In genomic region chr2:3654464-3655225, GRCh38 we compare ENCODE assay signal across 23 cellular contexts. TPM values are rescaled to one million over a fixed set of nuclear protein-coding genes. Genes with fewer than 3 reads are reported as not detected.
"Had no signal": no experiment of that assay in that cellular context is flagged by ENCODE, and none has a peak within 500 bp of the region (broad histone marks: within the 10 kb centered on the region; RNA-seq: fewer than 3 reads in every experiment).

No MANE protein-coding gene starts in this region.

- H3K9me3 ChIP-seq: adrenal gland had no signal

- H3K36me3 ChIP-seq: adrenal gland had no signal

- ATAC-seq: activated CD8-positive, alpha-beta T cell treated with anti-CD3 and anti-CD28 coated beads, Interleukin-2, amount 10 ng/mL, durations not matched to agents 7 days and 5 days; T-helper 17 cell; WTC11 had no signal

- DNase-seq: activated CD4-positive, alpha-beta T cell treated with anti-CD3 and anti-CD28 coated beads for 48 hours; activated CD4-positive, alpha-beta T cell treated with anti-CD3 and anti-CD28 coated beads, Interleukin-2, amount 50 U/mL, for 4 hours; activated CD4-positive, CD25-positive, alpha-beta regulatory T cell treated with anti-CD3 and anti-CD28 coated beads, Interleukin-2, amount 50 U/mL, for 72 hours; activated CD8-positive, alpha-beta memory T cell treated with anti-CD3 and anti-CD28 coated beads, Interleukin-2, amount 50 U/mL, for 48 hours; activated CD8-positive, alpha-beta T cell treated with anti-CD3 and anti-CD28 coated beads, Interleukin-2, amount 10 ng/mL, durations not matched to agents 7 days and 5 days; activated naive CD4-positive, alpha-beta T cell treated with anti-CD3 and anti-CD28 coated beads, Interleukin-2, amount 50 U/mL, for 16 hours; activated naive CD8-positive, alpha-beta T cell treated with anti-CD3 and anti-CD28 coated beads, Interleukin-2, amount 10 ng/mL, durations not matched to agents 7 days and 5 days; activated T-cell treated with anti-CD3 and anti-CD28 coated beads, Interleukin-2, amount 50 U/mL, for 1 hour; adrenal gland; anterior cingulate cortex; NCI-H1048; NCI-H146; NCI-H187 treated with DMSO at 0.1 percent for 48 hours; NCI-H2081 treated with DMSO at 0.1 percent for 48 hours; NCI-H446; SIG-M5; T-helper 17 cell; T-helper 9 cell had no signal

- H3K27me3 ChIP-seq: adrenal gland had no signal

- H3K4me3 ChIP-seq: adrenal gland had no signal

- H3K27ac ChIP-seq: adrenal gland had no signal

RNA-seq across cellular contexts. Expression of gene ALLC, which starts 3.4 kb away (rescaled TPM):
- total RNA-seq: activated CD8-positive, alpha-beta T cell treated with anti-CD3 and anti-CD28 coated beads, Interleukin-2, amount 10 ng/mL, durations not matched to agents 7 days and 5 days; activated naive CD8-positive, alpha-beta T cell treated with anti-CD3 and anti-CD28 coated beads, Interleukin-2, amount 10 ng/mL, durations not matched to agents 7 days and 5 days; cardiac septum; LHCN-M2; M059J; RPMI7951; T-helper 17 cell; WTC11 had no signal

RNA-seq across cellular contexts. Expression of gene DCDC2C, which starts 48.7 kb away (rescaled TPM):
- total RNA-seq: activated CD8-positive, alpha-beta T cell treated with anti-CD3 and anti-CD28 coated beads, Interleukin-2, amount 10 ng/mL, durations not matched to agents 7 days and 5 days; activated naive CD8-positive, alpha-beta T cell treated with anti-CD3 and anti-CD28 coated beads, Interleukin-2, amount 10 ng/mL, durations not matched to agents 7 days and 5 days; cardiac septum; LHCN-M2; M059J; RPMI7951; T-helper 17 cell; WTC11 had no signal

RNA-seq across cellular contexts. Expression of gene COLEC11, which starts 59.7 kb away (rescaled TPM):
- total RNA-seq: activated CD8-positive, alpha-beta T cell treated with anti-CD3 and anti-CD28 coated beads, Interleukin-2, amount 10 ng/mL, durations not matched to agents 7 days and 5 days; LHCN-M2; T-helper 17 cell had no signal
